Comparison of ENCODE assay signal across 8 cellular contexts in genomic region chr9:20624201-20625002, GRCh38. TPM values are rescaled to one million over a fixed set of nuclear protein-coding genes. Genes with fewer than 3 reads are reported as not detected.
A peak's percentile ranks its signal among the peaks of the same experiment; 100 is the strongest.
DNase-seq lines count a peak whose midpoint lies in the region; ATAC-seq, FAIRE-seq and TF ChIP-seq lines count a peak whose summit lies in the region.

No MANE protein-coding gene starts in this region.

- peak; percentile 25 for ATAC-seq in Right ventricle myocardium superior (ENCODE audit: poor library complexity)
- ATAC-seq in pancreas, result peak in 3 of 4 donors; percentile 26 to 30 (median 26)

- no peaks in the 10 kb centered on the region for H3K36me3 ChIP-seq in NT2/D1 (ENCODE audit: insufficient read depth, insufficient read length, low read length)
- no peaks in the 10 kb centered on the region for H3K36me3 ChIP-seq in pancreas

- no peak overlapping the region for H3K27ac ChIP-seq in pancreas

- no peaks in the 10 kb centered on the region for H3K9me3 Mint-ChIP-seq in activated naive CD8-positive, alpha-beta T cell (ENCODE audit: low read depth)

- H3K4me1 Mint-ChIP-seq in activated naive CD8-positive, alpha-beta T cell (ENCODE audit: low read depth), result peaks cover 28% of the 10 kb centered on the region

- H3K27ac Mint-ChIP-seq in activated naive CD8-positive, alpha-beta T cell, result peak overlapping the region; percentile 92

- peak; percentile 82 for TF ChIP-seq CTCF in AG09309 (IDR thresholded peaks at IDR 0.05; ENCODE audit: control insufficient read depth, insufficient read depth, low read depth, low read length, missing control alignments)
- TF ChIP-seq CTCF in GM13977 (IDR thresholded peaks at IDR 0.05; ENCODE audit: extremely low read depth, insufficient read depth, missing control alignments), result peak; percentile 78
- peak; percentile 21 to 57 (median 45) for TF ChIP-seq CTCF in pancreas (IDR thresholded peaks at IDR 0.05)

- in situ Hi-C loops in GM13977 (cut with MboI; ENCODE audit: low pct_unique_long_range_greater_than_20kb, low sequenced_read_pairs, unreplicated experiment), result loop anchor here (5.0 to 25.0 kb wide), 5 partner anchors 270 to 1137 kb away; no protein-coding TSS in a partner anchor

- H3K27me3 Mint-ChIP-seq in activated naive CD8-positive, alpha-beta T cell, result peaks cover 2% of the 10 kb centered on the region

- no peaks in the 10 kb centered on the region for H3K36me3 Mint-ChIP-seq in activated naive CD8-positive, alpha-beta T cell

- peak; percentile 80 for FAIRE-seq in pancreas (lab: Jason Lieb, UNC)

- H3K9me3 ChIP-seq in NT2/D1 (ENCODE audit: insufficient read depth, low read length), result no peaks in the 10 kb centered on the region
- H3K9me3 ChIP-seq in pancreas, result no peaks in the 10 kb centered on the region

- H3K4me1 ChIP-seq in NT2/D1 (ENCODE audit: insufficient read depth, insufficient read length) (peaks cover 7% of the 10 kb centered on the region), pancreas (peaks cover 0 to 7% (median 0%) of the 10 kb centered on the region in 3 donors)

- H3K27me3 ChIP-seq in NT2/D1 (ENCODE audit: insufficient read depth, insufficient read length), result peaks cover 47% of the 10 kb centered on the region
- H3K27me3 ChIP-seq in pancreas, result no peaks in the 10 kb centered on the region

- no peak for DNase-seq in AG09309 (ENCODE audit: low read depth)
- peak; percentile 39 for DNase-seq in GM13977 (ENCODE audit: low spot score)
- DNase-seq in HK-2 (ENCODE audit: unreplicated experiment), result peak; percentile 22
- peak; percentile 55 for DNase-seq in NT2/D1 (ENCODE audit: low read depth, low spot score)
- DNase-seq in Right ventricle myocardium superior, result peak; percentile 51
- peak in 4 of 6 donors; percentile 33 to 53 (median 44) for DNase-seq in pancreas
- DNase-seq in mesenteric fat pad (ENCODE audit: low spot score), result no peak

- peak overlapping the region; percentile 96 for H3K4me3 Mint-ChIP-seq in activated naive CD8-positive, alpha-beta T cell

- intact Hi-C loops in Right ventricle myocardium superior (cut with DNase I) (loop anchor here (5.0 to 10.0 kb wide), 4 partner anchors 58 to 690 kb away; partner anchors contain the start of gene FOCAD), pancreas (cut with DNase I) (no loop called here)

- H3K4me3 ChIP-seq in AG09309 (ENCODE audit: control insufficient read depth, low read depth, low read length), result peak overlapping the region; percentile 99
- no peak overlapping the region for H3K4me3 ChIP-seq in NT2/D1 (ENCODE audit: insufficient read length, low read depth)
- peak overlapping the region in 2 of 4 donors; percentile 62 to 74 for H3K4me3 ChIP-seq in pancreas

- 7 to 9% methylated on average over 21 of the region's 21 CpGs for WGBS in pancreas, 2 donors

- H3K9ac ChIP-seq in NT2/D1 (ENCODE audit: insufficient read length, low read depth), result no peak overlapping the region

RNA-seq across cellular contexts. Expression of gene MLLT3, which starts 2.1 kb away (rescaled TPM):
- 11.4 TPM for total RNA-seq in Right ventricle myocardium superior
- total RNA-seq in pancreas, result 10 to 100 TPM in 1 of 6 donors, 1 to 10 TPM in 5; 2.7 to 10.3 (median 4.8) TPM
- 1 to 10 TPM; 1.8 to 4.0 TPM for polyA plus RNA-seq in pancreas
- total RNA-seq in mesenteric fat pad, result 9.9 TPM

RNA-seq across cellular contexts. Expression of gene FOCAD, which starts 59.7 kb away (rescaled TPM):
- total RNA-seq in Right ventricle myocardium superior (28.7 TPM), pancreas (10 to 100 TPM; 15.8 to 27.7 (median 17.7) TPM), mesenteric fat pad (21.6 TPM)
- 10 to 100 TPM in 1 of 2 donors, 1 to 10 TPM in 1; 5.4 to 15.1 TPM for polyA plus RNA-seq in pancreas

Comparison
In these comparisons a context has a peak if more than half of its experiments do, and no peak if none do; other contexts are left out.
1. DNase-seq: peak in GM13977 (single experiment), HK-2 (single experiment), NT2/D1 (single experiment), Right ventricle myocardium superior (single experiment) and pancreas (4 of 6); none in AG09309 (single experiment) and mesenteric fat pad (single experiment).
2. Peak in every context shown above with its lines, with median percentiles within 50 percentile points of each other: CTCF ChIP-seq.